ENCODE assay signal across 16 cellular contexts in genomic region chr12:85985996-85986395, GRCh38.
"Had no signal": no experiment of that assay in that cellular context is flagged by ENCODE, and none has a peak within 500 bp of the region (broad histone marks: within the 10 kb centered on the region; RNA-seq: fewer than 3 reads in every experiment).

No MANE protein-coding gene starts in this region.

- H3K27me3 ChIP-seq: gastroesophageal sphincter, heart right ventricle, ovary, stomach, testis, upper lobe of right lung had no signal

- H3K9me3 ChIP-seq: gastroesophageal sphincter, ovary, testis, upper lobe of right lung had no signal

- H3K27ac ChIP-seq: gastroesophageal sphincter, heart right ventricle, ovary, stomach, testis, upper lobe of right lung had no signal

- FAIRE-seq: colon had no signal

- DNase-seq: activated CD4-positive, alpha-beta T cell treated with anti-CD3 and anti-CD28 coated beads for 4 hours; activated CD8-positive, alpha-beta T cell treated with anti-CD3 and anti-CD28 coated beads for 36 hours; activated gamma-delta T cell; activated T-cell treated with anti-CD3 and anti-CD28 coated beads, Interleukin-2, amount 50 U/mL, for 48 hours; amniotic stem cell; caudate nucleus; heart right ventricle; naive thymus-derived CD4-positive, alpha-beta T cell; ovary; stimulated activated CD4-positive, alpha-beta T cell treated with anti-CD3 and anti-CD28 coated beads, Interleukin-1b, Interleukin-23, amount 100 ng/mL, for 48 hours; stomach; testis; upper lobe of right lung had no signal

- ATAC-seq: activated CD8-positive, alpha-beta T cell treated with anti-CD3 and anti-CD28 coated beads for 36 hours; gastroesophageal sphincter; heart right ventricle; naive thymus-derived CD4-positive, alpha-beta T cell; upper lobe of right lung; WTC11 had no signal

- H3K36me3 ChIP-seq: gastroesophageal sphincter, heart right ventricle, ovary, stomach, upper lobe of right lung had no signal

- H3K4me3 ChIP-seq: gastroesophageal sphincter, heart right ventricle, ovary, stomach, testis, upper lobe of right lung had no signal

- H3K4me1 ChIP-seq: gastroesophageal sphincter, heart right ventricle, stomach, testis, upper lobe of right lung had no signal
